In the genomic region with DNA sequence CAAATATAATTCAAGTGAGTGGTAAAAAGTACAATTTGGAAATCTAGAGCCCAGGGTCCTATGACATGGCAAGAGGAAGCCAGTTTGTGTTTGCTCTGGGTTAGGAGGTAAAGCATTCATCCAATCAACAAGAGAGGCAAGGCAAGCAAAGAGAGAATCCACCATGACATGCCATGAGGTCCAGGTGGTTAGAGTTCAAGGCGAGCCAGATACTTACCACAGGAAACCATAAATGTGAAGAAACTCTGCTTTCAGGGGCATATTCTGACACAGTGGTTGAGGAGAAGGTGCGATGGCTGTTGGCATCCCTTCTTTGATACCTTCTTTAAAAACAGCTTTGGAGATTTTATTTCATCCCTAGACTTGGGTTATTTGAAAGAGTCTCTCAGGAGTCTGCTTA, we compare ENCODE assay signal across 22 cellular contexts.
DNase-seq lines count a peak whose midpoint lies in the region; ATAC-seq, FAIRE-seq and TF ChIP-seq lines count a peak whose summit lies in the region.
"Had no signal": no experiment of that assay in that cellular context is flagged by ENCODE, and none has a peak within 500 bp of the region (broad histone marks: within the 10 kb centered on the region; RNA-seq: fewer than 3 reads in every experiment).

No MANE protein-coding gene starts in this region.

- WGBS in H1 (ENCODE audit: extremely low coverage in 1 of 2, insufficient coverage in 1 of 2, insufficient read length in 1 of 2, insufficient replicate concordance in 2 of 2, low coverage in 1 of 2, low lambda C conversion rate in 2 of 2, missing lambda C conversion rate in 1 of 2), 2 experiments, result 85% methylated on average over 2 of the region's 2 CpGs; no CpG with 5 or more reads in 1 of the 2 experiments

- no peaks in the 10 kb centered on the region for H3K79me1 ChIP-seq in H1 (ENCODE audit: low read depth, low read length)

- H3K4me2 ChIP-seq in H1 (ENCODE audit: insufficient read depth in 1 of 2, low read depth in 2 of 2, low read length in 2 of 2), result no peak overlapping the region
- H3K4me2 ChIP-seq: BLaER1 had no signal

- H2BK120ac ChIP-seq in H1 (replicated peaks; ENCODE audit: low read depth, low read length), result no peak overlapping the region

- H3K23me2 ChIP-seq in H1 (ENCODE audit: low read depth, low read length), result no peaks in the 10 kb centered on the region

- H3K9me3 ChIP-seq in H1 (ENCODE audit: insufficient read depth in 2 of 2, low read depth in 1 of 2, low read length in 1 of 2), result no peaks in the 10 kb centered on the region
- H3K9me3 ChIP-seq: Caco-2 had no signal

- peaks cover 7% of the 10 kb centered on the region for H3K4me1 Mint-ChIP-seq in activated naive CD8-positive, alpha-beta T cell treated with anti-CD3 and anti-CD28 coated beads, Interleukin-2, amount 10 ng/mL, durations not matched to agents 7 days and 5 days
- no peaks in the 10 kb centered on the region for H3K4me1 Mint-ChIP-seq in activated naive CD8-positive, alpha-beta T cell treated with anti-CD3 and anti-CD28 coated beads, Interleukin-2, amount 50 U/mL, for 24 hours
- H3K4me1 Mint-ChIP-seq: B cell; CD4-positive, CD25-positive, alpha-beta regulatory T cell had no signal

- TF ChIP-seq CTCF in H1 (IDR thresholded peaks at IDR 0.05; ENCODE audit: control extremely low read depth in 1 of 3, insufficient read depth in 1 of 3, low read depth in 1 of 3, low read length in 3 of 3), result no peak

- no peak overlapping the region for H3K4me3 ChIP-seq in Jurkat, Clone E6-1 (ENCODE audit: low read length)
- H3K4me3 ChIP-seq in H1 (ENCODE audit: extremely low read depth in 1 of 4, insufficient read depth in 2 of 4, low read depth in 3 of 4, low read length in 4 of 4), result no peak overlapping the region
- H3K4me3 ChIP-seq: BLaER1, GM12878, GM23248 had no signal

- no peak overlapping the region for H2BK5ac ChIP-seq in H1 (ENCODE audit: low read depth, low read length)

- DNase-seq in activated naive CD8-positive, alpha-beta T cell treated with anti-CD3 and anti-CD28 coated beads, Interleukin-2, amount 10 ng/mL, durations not matched to agents 7 days and 5 days, result no peak
- no peak for DNase-seq in activated naive CD8-positive, alpha-beta T cell treated with anti-CD3 and anti-CD28 coated beads, Interleukin-2, amount 50 U/mL, for 24 hours
- peak; percentile 14 for DNase-seq in Jurkat, Clone E6-1 (ENCODE audit: low read depth, low spot score)
- DNase-seq in H1 (ENCODE audit: low read depth in 1 of 2, low spot score in 2 of 2), result no peak
- DNase-seq: Caco-2; CD4-positive, CD25-positive, alpha-beta regulatory T cell; CD8-positive, alpha-beta T cell; DMS153; EL; GDM1; GM23248; H9 had no signal

- TF ChIP-seq RAD21 in H1 (IDR thresholded peaks at IDR 0.05 in 1 of 2, conservative IDR thresholded peaks at IDR 0.05 in 1 of 2; ENCODE audit: low read depth in 2 of 2, low read length in 2 of 2), result no peak

- CTCF ChIA-PET in H1 (lab: Charles Lee; ENCODE audit: partially characterized antibody), result interaction anchor here (1.2 to 1.5 kb wide), 3 partner anchors 199 to 245 kb away, joined by 3 to 4 read pairs (median 3); no protein-coding TSS in a partner anchor

- H3K4me1 ChIP-seq in H1 (replicated peaks in 1 of 4; ENCODE audit: control insufficient read depth in 3 of 4, insufficient read depth in 4 of 4, low read length in 3 of 4), result peaks cover 0 to 5% (median 0%) of the 10 kb centered on the region in 4 experiments; a peak in 3 of 7 replicates
- H3K4me1 ChIP-seq: BLaER1, Caco-2 had no signal

- H3K36me3 ChIP-seq in H1 (ENCODE audit: control insufficient read depth in 2 of 4, insufficient read depth in 4 of 4, low read length in 3 of 4), result no peaks in the 10 kb centered on the region
- H3K36me3 ChIP-seq: BLaER1 had no signal

- no peak overlapping the region for H4K5ac ChIP-seq in H1 (ENCODE audit: insufficient read length, low read depth, low read length)

- no peak overlapping the region for H3K9ac ChIP-seq in H1 (replicated peaks in 1 of 4; ENCODE audit: extremely low read depth in 1 of 4, low read depth in 3 of 4, low read length in 3 of 4)
- H3K9ac ChIP-seq: BLaER1, GM23248 had no signal

- no peak overlapping the region for H2BK12ac ChIP-seq in H1 (ENCODE audit: low read depth, low read length)

- H3K18ac ChIP-seq in H1 (ENCODE audit: extremely low read depth, low read length), result no peak overlapping the region

- no peak for FAIRE-seq in H1 (lab: Jason Lieb, UNC)
- FAIRE-seq: A204.1, GM12878, GM19239 had no signal

- POLR2A ChIA-PET in activated naive CD8-positive, alpha-beta T cell treated with anti-CD3 and anti-CD28 coated beads, Interleukin-2, amount 10 ng/mL, durations not matched to agents 7 days and 5 days (lab: Charles Lee), result no interaction called here
- POLR2A ChIA-PET in H1 (lab: Charles Lee; ENCODE audit: partially characterized antibody), result no interaction called here

- no peak overlapping the region for H3K56ac ChIP-seq in H1 (replicated peaks; ENCODE audit: insufficient read length, low read depth, low read length)

- H4K91ac ChIP-seq in H1 (replicated peaks; ENCODE audit: insufficient read length, low read length), result no peak overlapping the region

- no peak overlapping the region for H3K14ac ChIP-seq in H1 (ENCODE audit: insufficient read length)

- no peak overlapping the region for H3K4me3 Mint-ChIP-seq in activated naive CD8-positive, alpha-beta T cell treated with anti-CD3 and anti-CD28 coated beads, Interleukin-2, amount 10 ng/mL, durations not matched to agents 7 days and 5 days
- no peak overlapping the region for H3K4me3 Mint-ChIP-seq in activated naive CD8-positive, alpha-beta T cell treated with anti-CD3 and anti-CD28 coated beads, Interleukin-2, amount 50 U/mL, for 24 hours
- H3K4me3 Mint-ChIP-seq: B cell; CD4-positive, CD25-positive, alpha-beta regulatory T cell; CD8-positive, alpha-beta T cell; H9 had no signal

- no peak overlapping the region for H3K27ac Mint-ChIP-seq in activated naive CD8-positive, alpha-beta T cell treated with anti-CD3 and anti-CD28 coated beads, Interleukin-2, amount 10 ng/mL, durations not matched to agents 7 days and 5 days
- H3K27ac Mint-ChIP-seq in activated naive CD8-positive, alpha-beta T cell treated with anti-CD3 and anti-CD28 coated beads, Interleukin-2, amount 50 U/mL, for 24 hours, result no peak overlapping the region
- H3K27ac Mint-ChIP-seq: B cell; CD4-positive, CD25-positive, alpha-beta regulatory T cell; CD8-positive, alpha-beta T cell; H9 had no signal

- no peak overlapping the region for H3K27ac ChIP-seq in H1 (ENCODE audit: low read depth, low read length)
- H3K27ac ChIP-seq: 22Rv1, BLaER1, C4-2B, GM23248 had no signal

- peaks cover 1% of the 10 kb centered on the region for H3K9me3 Mint-ChIP-seq in activated naive CD8-positive, alpha-beta T cell treated with anti-CD3 and anti-CD28 coated beads, Interleukin-2, amount 10 ng/mL, durations not matched to agents 7 days and 5 days
- no peaks in the 10 kb centered on the region for H3K9me3 Mint-ChIP-seq in activated naive CD8-positive, alpha-beta T cell treated with anti-CD3 and anti-CD28 coated beads, Interleukin-2, amount 50 U/mL, for 24 hours
- H3K9me3 Mint-ChIP-seq: CD4-positive, CD25-positive, alpha-beta regulatory T cell; CD8-positive, alpha-beta T cell; H9 had no signal

- H2BK15ac ChIP-seq in H1 (ENCODE audit: low read length), result no peak overlapping the region

- H4K20me1 ChIP-seq in H1 (replicated peaks in 1 of 2; ENCODE audit: control insufficient read depth in 1 of 2, insufficient read depth in 2 of 2, low read length in 2 of 2), result no peaks in the 10 kb centered on the region
- H4K20me1 ChIP-seq: BLaER1 had no signal

- no peak for TF ChIP-seq POLR2A in H1 (IDR thresholded peaks at IDR 0.05; ENCODE audit: control extremely low read depth in 1 of 2, low read depth in 2 of 2, low read length in 2 of 2)

- H3K27me3 ChIP-seq in H1 (replicated peaks in 1 of 4; ENCODE audit: control insufficient read depth in 3 of 4, extremely low read depth in 1 of 4, insufficient read depth in 3 of 4, low read length in 3 of 4), result no peaks in the 10 kb centered on the region
- H3K27me3 ChIP-seq: BLaER1 had no signal

- H2AFZ ChIP-seq in H1 (ENCODE audit: low read length), result 0 out of 2 replicates have a peak overlapping the region, but pooled peaks have one; percentile 58
- H2AFZ ChIP-seq: GM23248 had no signal

- no peak overlapping the region for H2AK5ac ChIP-seq in H1 (ENCODE audit: low read depth, low read length)

- no peak overlapping the region for H3K4ac ChIP-seq in H1 (replicated peaks; ENCODE audit: insufficient read length, low read depth, low read length)

- H3K79me2 ChIP-seq in H1 (ENCODE audit: control insufficient read depth in 1 of 2, insufficient read depth in 2 of 2, low read length in 2 of 2), result no peaks in the 10 kb centered on the region

- no peak overlapping the region for H3K23ac ChIP-seq in H1 (ENCODE audit: insufficient read length)

- H3K36me3 Mint-ChIP-seq in activated naive CD8-positive, alpha-beta T cell treated with anti-CD3 and anti-CD28 coated beads, Interleukin-2, amount 10 ng/mL, durations not matched to agents 7 days and 5 days, result no peaks in the 10 kb centered on the region
- H3K36me3 Mint-ChIP-seq in activated naive CD8-positive, alpha-beta T cell treated with anti-CD3 and anti-CD28 coated beads, Interleukin-2, amount 50 U/mL, for 24 hours (ENCODE audit: low read depth), result no peaks in the 10 kb centered on the region
- H3K36me3 Mint-ChIP-seq: CD4-positive, CD25-positive, alpha-beta regulatory T cell; CD8-positive, alpha-beta T cell had no signal

- no peak for TF ChIP-seq EP300 in H1 (IDR thresholded peaks at IDR 0.05; ENCODE audit: borderline replicate concordance in 1 of 2, low read depth in 2 of 2, low read length in 2 of 2)

- H3K27me3 Mint-ChIP-seq in activated naive CD8-positive, alpha-beta T cell treated with anti-CD3 and anti-CD28 coated beads, Interleukin-2, amount 10 ng/mL, durations not matched to agents 7 days and 5 days, result peaks cover 17% of the 10 kb centered on the region
- peaks cover 2% of the 10 kb centered on the region for H3K27me3 Mint-ChIP-seq in activated naive CD8-positive, alpha-beta T cell treated with anti-CD3 and anti-CD28 coated beads, Interleukin-2, amount 50 U/mL, for 24 hours
- H3K27me3 Mint-ChIP-seq: CD4-positive, CD25-positive, alpha-beta regulatory T cell had no signal

- H4K8ac ChIP-seq in H1 (ENCODE audit: extremely low read depth, insufficient read depth, low read length), result no peak overlapping the region

- ATAC-seq in activated naive CD8-positive, alpha-beta T cell treated with anti-CD3 and anti-CD28 coated beads, Interleukin-2, amount 10 ng/mL, durations not matched to agents 7 days and 5 days (ENCODE audit: low read depth), result peak; percentile 33
- ATAC-seq in activated naive CD8-positive, alpha-beta T cell treated with anti-CD3 and anti-CD28 coated beads, Interleukin-2, amount 50 U/mL, for 24 hours, result no peak
- ATAC-seq in HG02610 (IDR thresholded peaks at IDR 0.05; ENCODE audit: unreplicated experiment) (no peak), GM21367 (IDR thresholded peaks at IDR 0.05; ENCODE audit: unreplicated experiment) (no peak)
- ATAC-seq: CD8-positive, alpha-beta T cell; GM12878; HCT116 had no signal

- no peak overlapping the region for H2BK20ac ChIP-seq in H1 (ENCODE audit: low read length)

TF ChIP-seq in H1, 55 proteins besides CTCF, POLR2A, EP300 and RAD21 (continues in another document):
- no peak for TF ChIP-seq HDAC2 (IDR thresholded peaks at IDR 0.05; ENCODE audit: borderline replicate concordance in 1 of 2, low read depth in 2 of 2, low read length in 2 of 2)
- TF ChIP-seq EGR1 (IDR thresholded peaks at IDR 0.05; ENCODE audit: borderline replicate concordance, low read depth, low read length), result no peak
- TF ChIP-seq SIX5 (IDR thresholded peaks at IDR 0.05; ENCODE audit: low read depth, low read length), result no peak
